In genomic region chr19:34732548-34733255, GRCh38 we compare ENCODE assay signal across 8 cellular contexts. TPM values are rescaled to one million over a fixed set of nuclear protein-coding genes. Genes with fewer than 3 reads are reported as not detected.
DNase-seq lines count a peak whose midpoint lies in the region; ATAC-seq and TF ChIP-seq lines count a peak whose summit lies in the region.

No MANE protein-coding gene starts in this region.

- H3K27ac ChIP-seq in cardiac muscle cell = peak overlapping the region; percentile 100
- peak overlapping the region; percentile 95 to 97 for H3K27ac ChIP-seq in uterus

- H3K36me3 ChIP-seq in cardiac muscle cell = no peaks in the 10 kb centered on the region
- no peaks in the 10 kb centered on the region for H3K36me3 ChIP-seq in uterus

- H3K27ac Mint-ChIP-seq in memory B cell = no peak overlapping the region

- H3K4me3 Mint-ChIP-seq in memory B cell = peak overlapping the region; percentile 59

- intact Hi-C loops in cardiac septum (cut with DNase I) = no loop called here
- intact Hi-C loops in uterus (cut with DNase I; ENCODE audit: low total_unique reads) = no loop called here

- no peak for TF ChIP-seq POLR2A in uterus (IDR thresholded peaks at IDR 0.05)

- H3K36me3 Mint-ChIP-seq in memory B cell = peaks cover 13% of the 10 kb centered on the region

- no peak for TF ChIP-seq CTCF in cardiac muscle cell (IDR thresholded peaks at IDR 0.05; ENCODE audit: low read depth, low read length)
- TF ChIP-seq CTCF in astrocyte of the cerebellum (IDR thresholded peaks at IDR 0.05; ENCODE audit: low read depth, low read length, missing control alignments) = no peak
- TF ChIP-seq CTCF in uterus (IDR thresholded peaks at IDR 0.05) = no peak

- H3K4me1 ChIP-seq in cardiac muscle cell (ENCODE audit: low read depth) = peaks cover 10% of the 10 kb centered on the region
- H3K4me1 ChIP-seq in uterus = peaks cover 0 to 10% of the 10 kb centered on the region in 2 donors

- in situ Hi-C loops in astrocyte of the cerebellum (cut with HindIII; ENCODE audit: low sequenced_read_pairs) = no loop called here

- ATAC-seq in memory B cell (ENCODE audit: low read depth) (no peak), HG03108 (IDR thresholded peaks at IDR 0.05; ENCODE audit: unreplicated experiment) (no peak)

- no peaks in the 10 kb centered on the region for H3K9me3 ChIP-seq in cardiac muscle cell (ENCODE audit: low read depth)
- H3K9me3 ChIP-seq in uterus = no peaks in the 10 kb centered on the region

- peaks cover 6% of the 10 kb centered on the region for H3K27me3 Mint-ChIP-seq in memory B cell

- H3K4me3 ChIP-seq in cardiac muscle cell (peak overlapping the region; percentile 78), astrocyte of the cerebellum (ENCODE audit: low read depth, low read length) (peak overlapping the region; percentile 70), uterus (peak overlapping the region; percentile 65 to 90)

- DNase-seq in cardiac muscle cell (ENCODE audit: low read depth in 1 of 2, low spot score in 1 of 2) (no peak), cardiac septum (ENCODE audit: low spot score) (no peak), astrocyte of the cerebellum (ENCODE audit: low read depth) (no peak), memory B cell (ENCODE audit: low spot score in 2 of 2) (no peak), uterus (peak; percentile 13 to 28), CD1c-positive myeloid dendritic cell (ENCODE audit: extremely low spot score) (no peak), NCI-H1105 treated with DMSO at 0.1 percent for 48 hours (lab: John Stamatoyannopoulos, UW) (no peak)

- H3K4me1 Mint-ChIP-seq in memory B cell = peaks cover 16% of the 10 kb centered on the region

- H3K27me3 ChIP-seq in cardiac muscle cell = no peaks in the 10 kb centered on the region
- no peaks in the 10 kb centered on the region for H3K27me3 ChIP-seq in uterus

- peaks cover 6% of the 10 kb centered on the region for H3K9me3 Mint-ChIP-seq in memory B cell

RNA-seq across cellular contexts. Expression of gene ZNF181, which starts 1.3 kb away (rescaled TPM):
- total RNA-seq in cardiac muscle cell = 28.5 and 33.2 TPM in 2 replicates
- 14.9 and 16.9 TPM in 2 replicates for polyA plus RNA-seq in cardiac muscle cell
- 19.3 TPM for total RNA-seq in cardiac septum
- total RNA-seq in uterus = 100 to 1,000 TPM in 1 of 4 donors, 10 to 100 TPM in 3; 16.9 to 209 (median 39.6) TPM

RNA-seq across cellular contexts. Expression of gene ZNF599, which starts 40.3 kb away (rescaled TPM):
- 18.4 and 22.7 TPM in 2 replicates for total RNA-seq in cardiac muscle cell
- 11.6 and 15.6 TPM in 2 replicates for polyA plus RNA-seq in cardiac muscle cell
- 5.4 TPM for total RNA-seq in cardiac septum
- total RNA-seq in uterus = 10 to 100 TPM in 3 of 4 donors, 1 to 10 TPM in 1; 1.3 to 15.6 (median 12.1) TPM

RNA-seq across cellular contexts. Expression of gene ZNF302, which starts 55.2 kb away (rescaled TPM):
- total RNA-seq in cardiac muscle cell (37.1 and 59.1 TPM in 2 replicates), cardiac septum (32.6 TPM), uterus (10 to 100 TPM; 23.5 to 80.3 (median 39.7) TPM)
- polyA plus RNA-seq in cardiac muscle cell = 60.6 and 80.8 TPM in 2 replicates

RNA-seq across cellular contexts. Expression of gene SCGB2B2, which starts 55.7 kb away (rescaled TPM):
- total RNA-seq in cardiac muscle cell (0.27 TPM in 1 of 2 replicates, not detected in the other), cardiac septum (1.2 TPM), uterus (under 1 TPM in 1 of 4 donors, not detected in 3; 0.98 TPM)
- polyA plus RNA-seq in cardiac muscle cell = 0.23 and 0.29 TPM in 2 replicates

Comparison
In these comparisons a context has a peak if more than half of its experiments do, and no peak if none do; other contexts are left out.
1. DNase-seq: peak in uterus (2 of 2); none in cardiac muscle cell (0 of 2), cardiac septum (single experiment), astrocyte of the cerebellum (single experiment), memory B cell (0 of 2), CD1c-positive myeloid dendritic cell (single experiment) and NCI-H1105 treated with DMSO at 0.1 percent for 48 hours (single experiment).
2. Peak in every context shown above with its lines, with median percentiles within 50 percentile points of each other: H3K4me3 ChIP-seq.